18 cellular contexts compared by ENCODE assay signal in the genomic region with DNA sequence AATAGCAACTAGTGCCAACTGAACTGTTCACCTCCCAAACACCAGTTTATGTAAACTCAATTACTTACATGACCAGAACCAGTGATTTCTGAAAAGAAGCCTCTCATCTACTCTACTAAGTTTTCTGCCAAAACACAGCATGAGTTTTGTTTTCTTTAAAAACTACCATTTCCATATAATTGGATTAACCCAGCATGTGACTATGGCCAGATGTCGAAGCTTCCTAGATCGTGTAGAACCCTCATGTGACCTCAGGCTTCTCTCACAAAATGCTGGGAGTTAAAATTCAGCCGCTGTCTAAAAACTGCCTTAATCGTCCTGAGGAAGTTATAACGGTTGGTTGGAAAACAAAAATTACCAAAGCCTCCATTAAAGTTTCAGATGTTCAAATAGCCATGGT.
A peak's percentile ranks its signal among the peaks of the same experiment; 100 is the strongest.
DNase-seq lines count a peak whose midpoint lies in the region; ATAC-seq and TF ChIP-seq lines count a peak whose summit lies in the region.
"Had no signal": no experiment of that assay in that cellular context is flagged by ENCODE, and none has a peak within 500 bp of the region (broad histone marks: within the 10 kb centered on the region; RNA-seq: fewer than 3 reads in every experiment).

No MANE protein-coding gene starts in this region.

- TF ChIP-seq CTCF in glutamatergic neuron (IDR thresholded peaks at IDR 0.05; ENCODE audit: partially characterized antibody, unreplicated experiment): no peak

- ATAC-seq in HG02970 (IDR thresholded peaks at IDR 0.05; ENCODE audit: low FRiP score, unreplicated experiment): no peak
- ATAC-seq in HG02840 (IDR thresholded peaks at IDR 0.05; ENCODE audit: low FRiP score, unreplicated experiment): no peak
- ATAC-seq: A549 had no signal

- H3K9me3 Mint-ChIP-seq in glutamatergic neuron (ENCODE audit: unreplicated experiment): peaks cover 5% of the 10 kb centered on the region

- H3K27ac Mint-ChIP-seq in glutamatergic neuron (ENCODE audit: unreplicated experiment): peak overlapping the region; percentile 40
- H3K27ac Mint-ChIP-seq: CD4-positive, alpha-beta memory T cell had no signal

- no peaks in the 10 kb centered on the region for H3K27me3 Mint-ChIP-seq in glutamatergic neuron (ENCODE audit: unreplicated experiment)
- H3K27me3 Mint-ChIP-seq: CD4-positive, alpha-beta memory T cell had no signal

- no peak overlapping the region for H3K4me3 Mint-ChIP-seq in glutamatergic neuron (ENCODE audit: unreplicated experiment)
- H3K4me3 Mint-ChIP-seq: CD4-positive, alpha-beta memory T cell had no signal

- H3K36me3 Mint-ChIP-seq in glutamatergic neuron (ENCODE audit: unreplicated experiment): no peaks in the 10 kb centered on the region
- H3K36me3 Mint-ChIP-seq: CD4-positive, alpha-beta memory T cell had no signal

- DNase-seq in NCI-H82 (lab: John Stamatoyannopoulos, UW) (peak; percentile 2), NCI-H82 treated with DMSO at 0.1 percent for 48 hours (lab: John Stamatoyannopoulos, UW; ENCODE audit: unreplicated experiment) (no peak), SK-N-DZ (ENCODE audit: low spot score) (peak; percentile 3), glutamatergic neuron (no peak), NCI-H1417 (lab: John Stamatoyannopoulos, UW) (no peak)
- DNase-seq: 8988T; C1 segment of cervical spinal cord; Calu3; CD4-positive, alpha-beta memory T cell; COR-L47; DMS53; DMS79 treated with DMSO at 0.1 percent for 48 hours; GOT3; H7; HCEC 1CT had no signal

- H3K4me1 Mint-ChIP-seq in glutamatergic neuron (ENCODE audit: low read depth, unreplicated experiment): peaks cover 7% of the 10 kb centered on the region
- H3K4me1 Mint-ChIP-seq: CD4-positive, alpha-beta memory T cell had no signal

Comparison
In these comparisons a context has a peak if more than half of its experiments do, and no peak if none do; other contexts are left out.
1. DNase-seq: peak in NCI-H82 (single experiment) and SK-N-DZ (single experiment); none in NCI-H82 treated with DMSO at 0.1 percent for 48 hours (single experiment), glutamatergic neuron (single experiment) and NCI-H1417 (0 of 3).